Comparison of ENCODE assay signal across 8 cellular contexts in genomic region chr3:16512435-16513140, GRCh38. TPM values are rescaled to one million over a fixed set of nuclear protein-coding genes. Genes with fewer than 3 reads are reported as not detected.
DNase-seq lines count a peak whose midpoint lies in the region; ATAC-seq and TF ChIP-seq lines count a peak whose summit lies in the region.

No MANE protein-coding gene starts in this region.

- ATAC-seq in HG02759 (IDR thresholded peaks at IDR 0.05; ENCODE audit: unreplicated experiment) (peak; percentile 14), RWPE2 (ENCODE audit: low read depth) (peak; percentile 37), right cardiac atrium (peak; percentile 65 to 68), gastrocnemius medialis (peak; percentile 49 to 65)

- no peaks in the 10 kb centered on the region for H3K27me3 Mint-ChIP-seq in activated naive CD4-positive, alpha-beta T cell treated with anti-CD3 and anti-CD28 coated beads, Interleukin-2, amount 50 U/mL, for 24 hours

- peaks cover 2% of the 10 kb centered on the region for H3K36me3 Mint-ChIP-seq in activated naive CD4-positive, alpha-beta T cell treated with anti-CD3 and anti-CD28 coated beads, Interleukin-2, amount 50 U/mL, for 24 hours

- H3K4me3 Mint-ChIP-seq in activated naive CD4-positive, alpha-beta T cell treated with anti-CD3 and anti-CD28 coated beads, Interleukin-2, amount 50 U/mL, for 24 hours = peak overlapping the region; percentile 97

- no peaks in the 10 kb centered on the region for H3K36me3 ChIP-seq in RWPE2 (ENCODE audit: low read depth)
- H3K36me3 ChIP-seq in gastrocnemius medialis = no peaks in the 10 kb centered on the region

- in situ Hi-C loops in gastrocnemius medialis (cut with MboI; ENCODE audit: low sequenced_read_pairs in 4 of 4) = no loop called here

- no peaks in the 10 kb centered on the region for H3K4me1 ChIP-seq in RWPE2 (ENCODE audit: insufficient read depth, poor library complexity, severe bottlenecking)
- H3K4me1 ChIP-seq in right cardiac atrium (ENCODE audit: control insufficient read depth, insufficient read depth, low read length) = peaks cover 17% of the 10 kb centered on the region
- peaks cover 40 to 54% of the 10 kb centered on the region in 2 donors for H3K4me1 ChIP-seq in gastrocnemius medialis

- peaks cover 69% of the 10 kb centered on the region for H3K4me1 Mint-ChIP-seq in activated naive CD4-positive, alpha-beta T cell treated with anti-CD3 and anti-CD28 coated beads, Interleukin-2, amount 50 U/mL, for 24 hours

- H3K9me3 ChIP-seq in RWPE2 (ENCODE audit: severe bottlenecking) (no peaks in the 10 kb centered on the region), right cardiac atrium (ENCODE audit: control insufficient read depth, low read length) (no peaks in the 10 kb centered on the region), gastrocnemius medialis (no peaks in the 10 kb centered on the region)

- peak; percentile 51 for TF ChIP-seq POLR2A in GM15510 (IDR thresholded peaks at IDR 0.05; ENCODE audit: borderline replicate concordance, extremely low read depth, insufficient read length)
- peak in 1 of 2 donors; percentile 29 for TF ChIP-seq POLR2A in gastrocnemius medialis (IDR thresholded peaks at IDR 0.05)

- H3K27ac ChIP-seq in RWPE2 (ENCODE audit: poor library complexity, severe bottlenecking) = no peak overlapping the region
- H3K27ac ChIP-seq in right cardiac atrium (ENCODE audit: low read length) = peak overlapping the region; percentile 44
- peak overlapping the region; percentile 75 to 86 (median 78) for H3K27ac ChIP-seq in gastrocnemius medialis

- H3K9me3 Mint-ChIP-seq in activated naive CD4-positive, alpha-beta T cell treated with anti-CD3 and anti-CD28 coated beads, Interleukin-2, amount 50 U/mL, for 24 hours = no peaks in the 10 kb centered on the region

- peak overlapping the region; percentile 84 for H3K27ac Mint-ChIP-seq in activated naive CD4-positive, alpha-beta T cell treated with anti-CD3 and anti-CD28 coated beads, Interleukin-2, amount 50 U/mL, for 24 hours

- intact Hi-C loops in right cardiac atrium (cut with DNase I) (loop anchor here in 1 of 4 donors (10.0 kb wide), 2 partner anchors 138 to 218 kb away; no protein-coding TSS in a partner anchor), gastrocnemius medialis (cut with DNase I; ENCODE audit: low total_unique reads) (loop anchor here (5.0 kb wide), 2 partner anchors 35 to 115 kb away; no protein-coding TSS in a partner anchor)

- H3K27me3 ChIP-seq in RWPE2 (ENCODE audit: insufficient read depth, poor library complexity, severe bottlenecking) (no peaks in the 10 kb centered on the region), right cardiac atrium (ENCODE audit: control insufficient read depth, insufficient read depth) (no peaks in the 10 kb centered on the region), gastrocnemius medialis (no peaks in the 10 kb centered on the region)

- no peak for TF ChIP-seq CTCF in RWPE2 (IDR thresholded peaks at IDR 0.05; ENCODE audit: poor library complexity, severe bottlenecking)
- TF ChIP-seq CTCF in gastrocnemius medialis (IDR thresholded peaks at IDR 0.05 in 4 of 5, conservative IDR thresholded peaks at IDR 0.05 in 1 of 5) = no peak

- H3K4me3 ChIP-seq in RWPE2 (ENCODE audit: severe bottlenecking) = peak overlapping the region; percentile 59
- peak overlapping the region; percentile 64 for H3K4me3 ChIP-seq in right cardiac atrium (ENCODE audit: low read length)
- H3K4me3 ChIP-seq in gastrocnemius medialis = peak overlapping the region; percentile 73 to 83 (median 80)

- WGBS in right cardiac atrium = 8% methylated on average over 37 of the region's 37 CpGs

- DNase-seq in RWPE2 (ENCODE audit: low spot score) = no peak
- peak; percentile 51 to 79 (median 73) for DNase-seq in right cardiac atrium
- DNase-seq in gastrocnemius medialis = peak; percentile 30 to 52
- DNase-seq in NCI-H1105 (lab: John Stamatoyannopoulos, UW) = no peak
- DNase-seq in globus pallidus (ENCODE audit: low spot score) = no peak

RNA-seq across cellular contexts. Expression of gene RFTN1, which starts 0.9 kb away (rescaled TPM):
- total RNA-seq in right cardiac atrium (10 to 100 TPM; 17.9 to 23.6 (median 20.6) TPM), gastrocnemius medialis (10 to 100 TPM; 10.7 to 22.8 (median 11.7) TPM)
- 21.2 TPM for polyA plus RNA-seq in right cardiac atrium

Comparison
In these comparisons a context has a peak if more than half of its experiments do, and no peak if none do; other contexts are left out.
1. ATAC-seq: peak in every context shown above with its lines; median percentile 66 in right cardiac atrium; 57 in gastrocnemius medialis; 37 in RWPE2; 14 in HG02759.
2. DNase-seq: peak in right cardiac atrium (3 of 3) and gastrocnemius medialis (2 of 2); none in RWPE2 (single experiment), NCI-H1105 (single experiment) and globus pallidus (single experiment).
3. Peak in every context shown above with its lines, with median percentiles within 50 percentile points of each other: H3K4me3 ChIP-seq.